In the genomic region with DNA sequence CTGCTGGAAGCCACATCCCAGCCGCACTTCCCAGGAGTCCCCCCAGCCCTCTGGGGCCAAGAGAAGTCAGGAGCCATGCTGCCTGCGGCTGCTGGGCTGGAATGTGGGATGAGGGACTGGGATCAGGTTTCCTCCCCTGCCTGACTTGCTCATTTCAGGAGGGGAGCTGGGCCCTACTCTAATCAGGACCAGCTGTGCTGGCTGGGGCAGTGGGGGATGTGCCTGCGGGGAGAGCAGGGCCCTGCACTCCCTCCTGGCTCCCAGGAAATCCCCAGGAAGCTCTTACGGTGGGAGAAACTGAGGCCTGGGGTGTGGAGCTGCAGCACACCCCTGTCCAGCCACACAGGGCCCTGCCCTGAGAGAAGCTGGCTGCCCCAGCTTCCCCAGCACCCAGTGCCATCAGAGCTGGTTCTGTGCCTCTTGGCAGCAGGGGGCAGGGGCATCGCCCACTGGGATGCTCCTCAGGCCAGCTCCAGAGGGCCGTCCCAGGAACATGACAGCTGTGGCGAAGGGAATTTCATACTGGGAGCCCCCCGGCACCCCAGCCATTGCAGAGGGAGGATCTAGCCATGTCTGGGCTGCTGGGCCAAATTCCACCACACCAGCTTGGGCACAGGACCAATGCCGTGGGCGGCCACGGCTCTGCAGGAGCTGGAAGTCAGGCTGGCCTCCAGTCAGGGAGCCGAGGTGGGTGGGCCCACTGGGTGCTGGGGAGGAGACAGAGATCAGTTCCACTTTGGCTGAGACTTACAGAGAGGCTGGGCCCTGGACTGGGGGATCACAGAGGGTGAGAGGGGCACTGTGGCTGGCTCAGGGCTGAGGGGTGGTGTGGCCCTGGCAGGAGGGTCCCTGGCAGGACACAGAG, we compare ENCODE assay signal across 1 cellular context.
TF ChIP-seq lines count a peak whose summit lies in the region.

No MANE protein-coding gene starts in this region.

TF ChIP-seq in H1, 55 proteins besides CTCF, POLR2A, EP300 and RAD21:
- TF ChIP-seq NANOG (IDR thresholded peaks at IDR 0.05; ENCODE audit: insufficient read depth, low read depth, low read length, poor library complexity, severe bottlenecking) (no peak), HDAC6 (IDR thresholded peaks at IDR 0.05; ENCODE audit: low read depth, low read length) (no peak), JUN (IDR thresholded peaks at IDR 0.05; ENCODE audit: low read depth, low read length) (no peak), MAX (IDR thresholded peaks at IDR 0.05) (peak; percentile 77), CHD2 (IDR thresholded peaks at IDR 0.05; ENCODE audit: low read length) (no peak), NRF1 (IDR thresholded peaks at IDR 0.05; ENCODE audit: low read depth, low read length) (no peak), JUND (IDR thresholded peaks at IDR 0.05; ENCODE audit: low read length) (no peak), SP1 (IDR thresholded peaks at IDR 0.05; ENCODE audit: low read depth, low read length) (0 out of 2 replicates have a peak, but pooled peaks have one; percentile 22), ZNF274 (IDR thresholded peaks at IDR 0.05; ENCODE audit: borderline replicate concordance, extremely low read depth, low read length) (no peak), PHF8 (conservative IDR thresholded peaks at IDR 0.05; ENCODE audit: low read depth, low read length) (no peak), CBX8 (IDR thresholded peaks at IDR 0.05; ENCODE audit: borderline replicate concordance, low read depth, low read length) (no peak), CBX5 (IDR thresholded peaks at IDR 0.05; ENCODE audit: low read depth, low read length) (no peak), RFX5 (IDR thresholded peaks at IDR 0.05; ENCODE audit: borderline replicate concordance, low read depth, low read length) (no peak), CTBP2 (IDR thresholded peaks at IDR 0.05; ENCODE audit: borderline replicate concordance, insufficient read depth, insufficient read length, low read length) (no peak), FOSL1 (IDR thresholded peaks at IDR 0.05; ENCODE audit: insufficient read depth, low read depth, low read length) (no peak), BACH1 (IDR thresholded peaks at IDR 0.05; ENCODE audit: low read length) (no peak), E2F6 (IDR thresholded peaks at IDR 0.05) (peak; percentile 23; the same call in 1 of the 2 replicates), EZH2 (IDR thresholded peaks at IDR 0.05; ENCODE audit: low read depth, low read length, severe bottlenecking) (no peak), CHD1 (IDR thresholded peaks at IDR 0.05; ENCODE audit: low read depth, low read length) (no peak), YY1 (IDR thresholded peaks at IDR 0.05; ENCODE audit: low read depth, low read length) (peak; percentile 47; the same call in 1 of the 2 replicates), EGR1 (IDR thresholded peaks at IDR 0.05; ENCODE audit: borderline replicate concordance, low read depth, low read length) (no peak), BRCA1 (IDR thresholded peaks at IDR 0.05; ENCODE audit: low read depth, low read length) (no peak), RBBP5 (IDR thresholded peaks at IDR 0.05; ENCODE audit: borderline replicate concordance, low read depth, low read length) (no peak), CHD7 (IDR thresholded peaks at IDR 0.05; ENCODE audit: insufficient replicate concordance, low read length) (no peak), SUZ12 (IDR thresholded peaks at IDR 0.05; ENCODE audit: low read length) (no peak), TBP (IDR thresholded peaks at IDR 0.05; ENCODE audit: low read depth, low read length) (no peak), SP4 (IDR thresholded peaks at IDR 0.05; ENCODE audit: low read length) (no peak), GABPA (IDR thresholded peaks at IDR 0.05; ENCODE audit: borderline replicate concordance, insufficient read depth, low read length) (no peak), SAP30 (IDR thresholded peaks at IDR 0.05; ENCODE audit: insufficient read depth, insufficient replicate concordance, low read length) (no peak), SRF (IDR thresholded peaks at IDR 0.05; ENCODE audit: low read depth, low read length) (no peak), GTF2F1 (IDR thresholded peaks at IDR 0.05; ENCODE audit: borderline replicate concordance, low read depth, low read length) (no peak), CEBPB (IDR thresholded peaks at IDR 0.05; ENCODE audit: low read depth, low read length) (no peak), TCF12 (IDR thresholded peaks at IDR 0.05; ENCODE audit: low read depth, low read length) (0 out of 2 replicates have a peak, but pooled peaks have one; percentile 53), KDM5A (IDR thresholded peaks at IDR 0.05; ENCODE audit: low read length) (no peak), POU5F1 (IDR thresholded peaks at IDR 0.05; ENCODE audit: low read depth, low read length) (no peak), TAF1 (IDR thresholded peaks at IDR 0.05; ENCODE audit: low read depth, low read length) (0 out of 2 replicates have a peak, but pooled peaks have one; percentile 32), ATF3 (IDR thresholded peaks at IDR 0.05; ENCODE audit: insufficient read depth, low read depth, low read length) (no peak), HDAC2 (IDR thresholded peaks at IDR 0.05; ENCODE audit: borderline replicate concordance in 1 of 2, low read depth in 2 of 2, low read length in 2 of 2) (no peak; a peak in 1 of 4 replicates), SP2 (IDR thresholded peaks at IDR 0.05; ENCODE audit: low read length) (no peak), POLR2AphosphoS5 (IDR thresholded peaks at IDR 0.05; ENCODE audit: low read depth, low read length) (no peak), SIX5 (IDR thresholded peaks at IDR 0.05; ENCODE audit: low read depth, low read length) (no peak), TEAD4 (IDR thresholded peaks at IDR 0.05; ENCODE audit: low read depth, low read length) (peak; percentile 97), MAFK (IDR thresholded peaks at IDR 0.05; ENCODE audit: low read depth, low read length) (no peak)
